18 cellular contexts compared by ENCODE assay signal in the genomic region with DNA sequence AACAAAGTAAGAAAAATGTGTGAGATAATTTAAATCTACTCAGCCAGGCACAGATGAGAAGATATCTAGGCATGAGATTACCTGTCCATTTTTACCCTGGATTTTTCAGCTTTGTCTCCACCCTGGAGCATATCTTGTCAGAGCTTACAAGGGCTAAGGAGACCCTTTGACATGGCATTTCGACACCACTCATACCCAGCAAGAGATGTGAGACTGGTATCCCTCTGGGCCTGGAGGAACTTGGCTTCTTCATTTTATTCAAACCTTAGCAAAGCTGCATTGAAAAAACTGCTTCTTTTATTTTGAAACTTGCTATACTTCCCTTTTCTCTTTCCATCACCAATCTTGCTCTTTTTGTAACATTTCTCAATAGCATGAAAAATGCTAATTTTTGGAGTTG.
"Had no signal": no experiment of that assay in that cellular context is flagged by ENCODE, and none has a peak within 500 bp of the region (broad histone marks: within the 10 kb centered on the region; RNA-seq: fewer than 3 reads in every experiment).

No MANE protein-coding gene starts in this region.

- DNase-seq: activated CD4-positive, alpha-beta memory T cell treated with anti-CD3 and anti-CD28 coated beads for 36 hours; activated CD4-positive, alpha-beta T cell treated with anti-CD3 and anti-CD28 coated beads for 4 hours; activated CD4-positive, CD25-positive, alpha-beta regulatory T cell; activated naive CD4-positive, alpha-beta T cell treated with Interleukin-2 at 50 U/mL for 16 hours; activated naive CD8-positive, alpha-beta T cell treated with anti-CD3 and anti-CD28 coated beads for 36 hours; activated T-cell treated with anti-CD3 and anti-CD28 coated beads, Interleukin-2, amount 50 U/mL, for 48 hours; effector memory CD4-positive, alpha-beta T cell; foreskin melanocyte; immature natural killer cell; left lung; naive thymus-derived CD8-positive, alpha-beta T cell; sigmoid colon; stimulated activated CD4-positive, alpha-beta T cell treated with anti-CD3 and anti-CD28 coated beads, Interleukin-15, amount 100 ng/mL, for 24 hours; stimulated activated CD4-positive, alpha-beta T cell treated with anti-CD3 and anti-CD28 coated beads, Interleukin-2, amount 100 ng/mL, for 48 hours; stimulated activated CD8-positive, alpha-beta memory T cell treated with anti-CD3 and anti-CD28 coated beads, Interleukin-4, amount 100 ng/mL, for 48 hours; stimulated activated naive B cell treated with anti-CD40 and anti-IgM and Interleukin-4, amounts not matched to agents 10 μg/mL and 1 μg/mL and 100 μg/mL, for 72 hours; T-helper 9 cell; upper lobe of right lung had no signal
